1 cellular context compared by ENCODE assay signal in the genomic region with DNA sequence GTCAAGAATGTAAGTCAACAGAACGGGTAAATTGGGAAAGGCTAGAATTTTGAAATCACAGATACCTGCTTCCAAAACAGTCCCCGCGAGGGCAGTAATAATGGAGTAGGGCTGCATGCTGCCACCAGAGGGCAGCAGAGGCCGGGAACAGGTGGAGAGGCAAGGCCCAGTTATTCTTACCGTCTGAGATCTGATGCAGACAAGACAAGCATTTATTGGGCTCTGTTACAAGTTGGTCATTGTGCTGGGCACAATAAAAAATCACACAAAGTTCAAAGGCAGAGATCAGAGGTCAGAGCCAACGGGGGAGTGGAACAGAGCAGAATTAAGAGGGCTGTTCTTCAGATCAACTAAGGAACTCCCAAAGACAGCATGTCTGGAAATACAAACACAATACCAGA.
TF ChIP-seq lines count a peak whose summit lies in the region.

No MANE protein-coding gene starts in this region.

TF ChIP-seq in K562, 482 proteins besides CTCF, POLR2A, EP300 and RAD21 (continued from another document):
- TF ChIP-seq, protein P1, sequence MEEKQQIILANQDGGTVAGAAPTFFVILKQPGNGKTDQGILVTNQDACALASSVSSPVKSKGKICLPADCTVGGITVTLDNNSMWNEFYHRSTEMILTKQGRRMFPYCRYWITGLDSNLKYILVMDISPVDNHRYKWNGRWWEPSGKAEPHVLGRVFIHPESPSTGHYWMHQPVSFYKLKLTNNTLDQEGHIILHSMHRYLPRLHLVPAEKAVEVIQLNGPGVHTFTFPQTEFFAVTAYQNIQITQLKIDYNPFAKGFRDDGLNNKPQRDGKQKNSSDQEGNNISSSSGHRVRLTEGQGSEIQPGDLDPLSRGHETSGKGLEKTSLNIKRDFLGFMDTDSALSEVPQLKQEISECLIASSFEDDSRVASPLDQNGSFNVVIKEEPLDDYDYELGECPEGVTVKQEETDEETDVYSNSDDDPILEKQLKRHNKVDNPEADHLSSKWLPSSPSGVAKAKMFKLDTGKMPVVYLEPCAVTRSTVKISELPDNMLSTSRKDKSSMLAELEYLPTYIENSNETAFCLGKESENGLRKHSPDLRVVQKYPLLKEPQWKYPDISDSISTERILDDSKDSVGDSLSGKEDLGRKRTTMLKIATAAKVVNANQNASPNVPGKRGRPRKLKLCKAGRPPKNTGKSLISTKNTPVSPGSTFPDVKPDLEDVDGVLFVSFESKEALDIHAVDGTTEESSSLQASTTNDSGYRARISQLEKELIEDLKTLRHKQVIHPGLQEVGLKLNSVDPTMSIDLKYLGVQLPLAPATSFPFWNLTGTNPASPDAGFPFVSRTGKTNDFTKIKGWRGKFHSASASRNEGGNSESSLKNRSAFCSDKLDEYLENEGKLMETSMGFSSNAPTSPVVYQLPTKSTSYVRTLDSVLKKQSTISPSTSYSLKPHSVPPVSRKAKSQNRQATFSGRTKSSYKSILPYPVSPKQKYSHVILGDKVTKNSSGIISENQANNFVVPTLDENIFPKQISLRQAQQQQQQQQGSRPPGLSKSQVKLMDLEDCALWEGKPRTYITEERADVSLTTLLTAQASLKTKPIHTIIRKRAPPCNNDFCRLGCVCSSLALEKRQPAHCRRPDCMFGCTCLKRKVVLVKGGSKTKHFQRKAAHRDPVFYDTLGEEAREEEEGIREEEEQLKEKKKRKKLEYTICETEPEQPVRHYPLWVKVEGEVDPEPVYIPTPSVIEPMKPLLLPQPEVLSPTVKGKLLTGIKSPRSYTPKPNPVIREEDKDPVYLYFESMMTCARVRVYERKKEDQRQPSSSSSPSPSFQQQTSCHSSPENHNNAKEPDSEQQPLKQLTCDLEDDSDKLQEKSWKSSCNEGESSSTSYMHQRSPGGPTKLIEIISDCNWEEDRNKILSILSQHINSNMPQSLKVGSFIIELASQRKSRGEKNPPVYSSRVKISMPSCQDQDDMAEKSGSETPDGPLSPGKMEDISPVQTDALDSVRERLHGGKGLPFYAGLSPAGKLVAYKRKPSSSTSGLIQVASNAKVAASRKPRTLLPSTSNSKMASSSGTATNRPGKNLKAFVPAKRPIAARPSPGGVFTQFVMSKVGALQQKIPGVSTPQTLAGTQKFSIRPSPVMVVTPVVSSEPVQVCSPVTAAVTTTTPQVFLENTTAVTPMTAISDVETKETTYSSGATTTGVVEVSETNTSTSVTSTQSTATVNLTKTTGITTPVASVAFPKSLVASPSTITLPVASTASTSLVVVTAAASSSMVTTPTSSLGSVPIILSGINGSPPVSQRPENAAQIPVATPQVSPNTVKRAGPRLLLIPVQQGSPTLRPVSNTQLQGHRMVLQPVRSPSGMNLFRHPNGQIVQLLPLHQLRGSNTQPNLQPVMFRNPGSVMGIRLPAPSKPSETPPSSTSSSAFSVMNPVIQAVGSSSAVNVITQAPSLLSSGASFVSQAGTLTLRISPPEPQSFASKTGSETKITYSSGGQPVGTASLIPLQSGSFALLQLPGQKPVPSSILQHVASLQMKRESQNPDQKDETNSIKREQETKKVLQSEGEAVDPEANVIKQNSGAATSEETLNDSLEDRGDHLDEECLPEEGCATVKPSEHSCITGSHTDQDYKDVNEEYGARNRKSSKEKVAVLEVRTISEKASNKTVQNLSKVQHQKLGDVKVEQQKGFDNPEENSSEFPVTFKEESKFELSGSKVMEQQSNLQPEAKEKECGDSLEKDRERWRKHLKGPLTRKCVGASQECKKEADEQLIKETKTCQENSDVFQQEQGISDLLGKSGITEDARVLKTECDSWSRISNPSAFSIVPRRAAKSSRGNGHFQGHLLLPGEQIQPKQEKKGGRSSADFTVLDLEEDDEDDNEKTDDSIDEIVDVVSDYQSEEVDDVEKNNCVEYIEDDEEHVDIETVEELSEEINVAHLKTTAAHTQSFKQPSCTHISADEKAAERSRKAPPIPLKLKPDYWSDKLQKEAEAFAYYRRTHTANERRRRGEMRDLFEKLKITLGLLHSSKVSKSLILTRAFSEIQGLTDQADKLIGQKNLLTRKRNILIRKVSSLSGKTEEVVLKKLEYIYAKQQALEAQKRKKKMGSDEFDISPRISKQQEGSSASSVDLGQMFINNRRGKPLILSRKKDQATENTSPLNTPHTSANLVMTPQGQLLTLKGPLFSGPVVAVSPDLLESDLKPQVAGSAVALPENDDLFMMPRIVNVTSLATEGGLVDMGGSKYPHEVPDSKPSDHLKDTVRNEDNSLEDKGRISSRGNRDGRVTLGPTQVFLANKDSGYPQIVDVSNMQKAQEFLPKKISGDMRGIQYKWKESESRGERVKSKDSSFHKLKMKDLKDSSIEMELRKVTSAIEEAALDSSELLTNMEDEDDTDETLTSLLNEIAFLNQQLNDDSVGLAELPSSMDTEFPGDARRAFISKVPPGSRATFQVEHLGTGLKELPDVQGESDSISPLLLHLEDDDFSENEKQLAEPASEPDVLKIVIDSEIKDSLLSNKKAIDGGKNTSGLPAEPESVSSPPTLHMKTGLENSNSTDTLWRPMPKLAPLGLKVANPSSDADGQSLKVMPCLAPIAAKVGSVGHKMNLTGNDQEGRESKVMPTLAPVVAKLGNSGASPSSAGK (IDR thresholded peaks at IDR 0.05), result no peak
TF ChIP-seq in K562: peak in this region for 13.
